In the genomic region with DNA sequence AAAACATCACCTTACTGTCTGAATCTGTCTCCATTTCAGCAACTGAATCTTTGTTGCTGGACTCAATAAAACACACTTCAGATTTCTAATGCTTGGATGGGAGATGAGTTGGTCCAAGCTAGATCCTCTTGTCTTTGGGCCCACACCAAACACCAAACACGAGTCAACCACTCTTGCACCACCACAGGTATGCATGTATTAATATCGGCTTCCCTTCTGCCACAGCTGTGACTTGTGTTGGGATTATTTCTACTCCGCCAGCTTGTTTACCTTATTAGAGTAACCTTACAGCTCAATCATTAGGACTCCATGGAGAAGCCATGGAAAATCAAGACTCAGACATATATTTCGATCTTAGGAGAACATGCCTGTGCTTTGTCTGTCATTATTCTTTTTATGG, we compare ENCODE assay signal across 22 cellular contexts.
"Had no signal": no experiment of that assay in that cellular context is flagged by ENCODE, and none has a peak within 500 bp of the region (broad histone marks: within the 10 kb centered on the region; RNA-seq: fewer than 3 reads in every experiment).

No MANE protein-coding gene starts in this region.

- DNase-seq: effector memory CD4-positive, alpha-beta T cell; gastrocnemius medialis; islet precursor cell; mammary epithelial cell; mucosa of descending colon; naive thymus-derived CD8-positive, alpha-beta T cell; psoas muscle; retina; right lobe of liver; spleen; stimulated activated CD4-positive, alpha-beta T cell treated with anti-CD3 and anti-CD28 coated beads, Interleukin-15, amount 100 ng/mL, for 24 hours; stimulated activated CD4-positive, alpha-beta T cell treated with anti-CD3 and anti-CD28 coated beads, Interleukin-1b, Interleukin-23, amount 100 ng/mL, for 48 hours; stimulated activated CD4-positive, alpha-beta T cell treated with anti-CD3 and anti-CD28 coated beads, Interleukin-4, amount 100 ng/mL, for 4 hours; stimulated activated naive CD4-positive, alpha-beta T cell; stomach; substantia nigra; transverse colon had no signal

- H3K4me3 Mint-ChIP-seq: naive thymus-derived CD8-positive, alpha-beta T cell had no signal

- H3K36me3 Mint-ChIP-seq: naive thymus-derived CD8-positive, alpha-beta T cell had no signal

- H3K9me3 ChIP-seq: esophagus muscularis mucosa, gastrocnemius medialis, mucosa of descending colon, neutrophil, psoas muscle, right lobe of liver, spleen, thoracic aorta, transverse colon had no signal

- ATAC-seq: gastrocnemius medialis; left lobe of liver; mucosa of descending colon; naive thymus-derived CD8-positive, alpha-beta T cell; psoas muscle; right lobe of liver had no signal

- H3K4me3 ChIP-seq: esophagus muscularis mucosa, gastrocnemius medialis, mucosa of descending colon, psoas muscle, right lobe of liver, spleen, stomach, thoracic aorta, transverse colon had no signal

- H3K36me3 ChIP-seq: esophagus muscularis mucosa, gastrocnemius medialis, neutrophil, right lobe of liver, spleen, stomach, thoracic aorta, transverse colon had no signal

- H3K4me1 ChIP-seq: gastrocnemius medialis, psoas muscle, right lobe of liver had no signal

- H3K27me3 Mint-ChIP-seq: naive thymus-derived CD8-positive, alpha-beta T cell had no signal

- H3K27me3 ChIP-seq: esophagus muscularis mucosa, gastrocnemius medialis, neutrophil, right lobe of liver, spleen, stomach, transverse colon had no signal

- H3K27ac ChIP-seq: epithelial cell of prostate, esophagus muscularis mucosa, gastrocnemius medialis, neutrophil, psoas muscle, right lobe of liver, spleen, stomach, thoracic aorta, transverse colon had no signal

- H3K9me3 Mint-ChIP-seq: naive thymus-derived CD8-positive, alpha-beta T cell had no signal
